In genomic region chr2:9630750-9631483, GRCh38 we compare ENCODE assay signal across 1 cellular context.
TF ChIP-seq lines count a peak whose summit lies in the region.

Gene YWHAQ (minus strand): TSS chr2:9630997. CDS start chr2:9630452, 545 bp downstream.

TF ChIP-seq in HepG2, 621 proteins besides CTCF, POLR2A, EP300 and RAD21 (continued from another document and continues in another):
- TF ChIP-seq PRMT3 (CRISPR knock-in tag; IDR thresholded peaks at IDR 0.05; ENCODE audit: borderline replicate concordance, low read depth) (peak; percentile 65; the same call in 1 of the 2 replicates), GTF3A (CRISPR knock-in tag; conservative IDR thresholded peaks at IDR 0.05) (no peak), KDM3A (CRISPR knock-in tag; IDR thresholded peaks at IDR 0.05; ENCODE audit: low read depth) (peak; percentile 85), MTERF4 (CRISPR knock-in tag; IDR thresholded peaks at IDR 0.05) (peak; percentile 74; the same call in 1 of the 2 replicates), ZNF124 (CRISPR knock-in tag; IDR thresholded peaks at IDR 0.05) (peak; percentile 56; the same call in 1 of the 2 replicates), KLF16 (CRISPR knock-in tag; IDR thresholded peaks at IDR 0.05) (peak; percentile 51 to 97; a peak in 1 of 4 replicates), MTA3 (CRISPR knock-in tag; IDR thresholded peaks at IDR 0.05) (0 out of 2 replicates have a peak, but pooled peaks have one; percentile 42), LBX2 (CRISPR knock-in tag; IDR thresholded peaks at IDR 0.05; ENCODE audit: borderline replicate concordance) (no peak), SPEN (CRISPR knock-in tag; IDR thresholded peaks at IDR 0.05; ENCODE audit: low read depth) (peak; percentile 84; the same call in 1 of the 2 replicates), FOXK1 (CRISPR knock-in tag; IDR thresholded peaks at IDR 0.05; ENCODE audit: borderline replicate concordance, low read depth) (peak; percentile 87), ZNF576 (CRISPR knock-in tag; IDR thresholded peaks at IDR 0.05) (no peak), HOXA3 (CRISPR knock-in tag; IDR thresholded peaks at IDR 0.05) (peak; percentile 58; the same call in 1 of the 2 replicates), PAF1 (CRISPR knock-in tag; IDR thresholded peaks at IDR 0.05) (no peak), ADNP (CRISPR knock-in tag; IDR thresholded peaks at IDR 0.05) (no peak), ZNF326 (CRISPR knock-in tag; IDR thresholded peaks at IDR 0.05; ENCODE audit: borderline replicate concordance) (no peak), FOXJ3 (CRISPR knock-in tag; IDR thresholded peaks at IDR 0.05; ENCODE audit: borderline replicate concordance) (no peak), SIX4 (CRISPR knock-in tag; IDR thresholded peaks at IDR 0.05) (peak; percentile 53; the same call in 1 of the 2 replicates), ZNF547 (CRISPR knock-in tag; IDR thresholded peaks at IDR 0.05) (peak; percentile 72; the same call in 1 of the 2 replicates), ZNF10 (CRISPR knock-in tag; IDR thresholded peaks at IDR 0.05; ENCODE audit: borderline replicate concordance, low read depth) (no peak), NFATC3 (CRISPR knock-in tag; IDR thresholded peaks at IDR 0.05) (peak; percentile 76; the same call in 1 of the 2 replicates), TOPORS (CRISPR knock-in tag; IDR thresholded peaks at IDR 0.05) (peak; percentile 93; the same call in 1 of the 2 replicates), KAT7 (CRISPR knock-in tag; IDR thresholded peaks at IDR 0.05; ENCODE audit: borderline replicate concordance) (no peak), YEATS2 (CRISPR knock-in tag; IDR thresholded peaks at IDR 0.05; ENCODE audit: borderline replicate concordance) (peak; percentile 96), ZNF33B (CRISPR knock-in tag; IDR thresholded peaks at IDR 0.05) (no peak), SRSF1 (optimal IDR thresholded peaks at IDR 0.05; ENCODE audit: low read depth, low read length) (no peak), PLSCR1 (CRISPR knock-in tag; IDR thresholded peaks at IDR 0.05; ENCODE audit: borderline replicate concordance) (no peak), NFYB (CRISPR knock-in tag; IDR thresholded peaks at IDR 0.05) (peak; percentile 100), BCLAF1 (IDR thresholded peaks at IDR 0.05) (no peak), RCOR2 (CRISPR knock-in tag; IDR thresholded peaks at IDR 0.05) (no peak; the same call in 1 of the 2 replicates), TBX2 (CRISPR knock-in tag; IDR thresholded peaks at IDR 0.05; ENCODE audit: borderline replicate concordance) (0 out of 2 replicates have a peak, but pooled peaks have one; percentile 72), TMF1 (CRISPR knock-in tag; IDR thresholded peaks at IDR 0.05; ENCODE audit: low read depth) (peak; percentile 84), KAT8 (CRISPR knock-in tag; IDR thresholded peaks at IDR 0.05) (peak; percentile 84), ZNF335 (CRISPR knock-in tag; IDR thresholded peaks at IDR 0.05) (no peak), ISL2 (CRISPR knock-in tag; IDR thresholded peaks at IDR 0.05) (peak; percentile 61), ZNF552 (CRISPR knock-in tag; IDR thresholded peaks at IDR 0.05; ENCODE audit: borderline replicate concordance) (no peak; the same call in 1 of the 2 replicates), ZIK1 (CRISPR knock-in tag; IDR thresholded peaks at IDR 0.05; ENCODE audit: borderline replicate concordance, low read depth) (peak; percentile 35), NR2F6 (IDR thresholded peaks at IDR 0.05) (no peak), NR2F6 (CRISPR knock-in tag; IDR thresholded peaks at IDR 0.05) (no peak; the same call in 1 of the 2 replicates), ZNF431 (CRISPR knock-in tag; IDR thresholded peaks at IDR 0.05; ENCODE audit: borderline replicate concordance, low read depth) (no peak), ZNF629 (CRISPR knock-in tag; conservative IDR thresholded peaks at IDR 0.05) (no peak), ZSCAN29 (CRISPR knock-in tag; conservative IDR thresholded peaks at IDR 0.05) (peak; percentile 64; the same call in 1 of the 2 replicates), ZMAT3 (CRISPR knock-in tag; conservative IDR thresholded peaks at IDR 0.05) (0 out of 2 replicates have a peak, but pooled peaks have one; percentile 64), ZNF737 (CRISPR knock-in tag; IDR thresholded peaks at IDR 0.05; ENCODE audit: borderline replicate concordance) (no peak), ZNF747 (CRISPR knock-in tag; IDR thresholded peaks at IDR 0.05; ENCODE audit: borderline replicate concordance) (peak; percentile 95), ZNF225 (CRISPR knock-in tag; IDR thresholded peaks at IDR 0.05) (peak; percentile 73), ZNF550 (CRISPR knock-in tag; IDR thresholded peaks at IDR 0.05; ENCODE audit: borderline replicate concordance) (peak; percentile 96), ZNF260 (CRISPR knock-in tag; IDR thresholded peaks at IDR 0.05; ENCODE audit: borderline replicate concordance, low read depth) (no peak), ZNF878 (CRISPR knock-in tag; IDR thresholded peaks at IDR 0.05) (no peak), PCBP2 (optimal IDR thresholded peaks at IDR 0.05; ENCODE audit: low read depth, low read length, poor library complexity, severe bottlenecking) (no peak), ZBTB10 (CRISPR knock-in tag; IDR thresholded peaks at IDR 0.05; ENCODE audit: borderline replicate concordance) (0 out of 2 replicates have a peak, but pooled peaks have one; percentile 78), ZBTB38 (CRISPR knock-in tag; IDR thresholded peaks at IDR 0.05) (0 out of 2 replicates have a peak, but pooled peaks have one; percentile 16), PTBP1 (IDR thresholded peaks at IDR 0.05; ENCODE audit: low read depth, low read length, poor library complexity, severe bottlenecking) (no peak), ZNF484 (CRISPR knock-in tag; IDR thresholded peaks at IDR 0.05; ENCODE audit: borderline replicate concordance, low read depth) (no peak), ESRRA (CRISPR knock-in tag; IDR thresholded peaks at IDR 0.05; ENCODE audit: low read depth) (peak; percentile 66), ZNF883 (CRISPR knock-in tag; IDR thresholded peaks at IDR 0.05; ENCODE audit: not compliant biosample characterization) (peak; percentile 85), POLR2AphosphoS2 (IDR thresholded peaks at IDR 0.05; ENCODE audit: low read depth, low read length) (0 out of 2 replicates have a peak, but pooled peaks have one; percentile 45), DNMT1 (CRISPR knock-in tag; IDR thresholded peaks at IDR 0.05) (peak; percentile 24; the same call in 1 of the 2 replicates), ZNF136 (CRISPR knock-in tag; IDR thresholded peaks at IDR 0.05; ENCODE audit: low read depth) (0 out of 2 replicates have a peak, but pooled peaks have one; percentile 57), GABPA (IDR thresholded peaks at IDR 0.05; ENCODE audit: low read depth, low read length) (no peak), GABPA (CRISPR knock-in tag; IDR thresholded peaks at IDR 0.05; ENCODE audit: low read depth) (peak; percentile 9; the same call in 1 of the 2 replicates), SRF (IDR thresholded peaks at IDR 0.05; ENCODE audit: low read depth, low read length) (no peak), ZBED4 (CRISPR knock-in tag; IDR thresholded peaks at IDR 0.05; ENCODE audit: borderline replicate concordance) (0 out of 2 replicates have a peak, but pooled peaks have one; percentile 25), MXD4 (CRISPR knock-in tag; IDR thresholded peaks at IDR 0.05) (peak; percentile 70), E2F1 (CRISPR knock-in tag; IDR thresholded peaks at IDR 0.05) (peak; percentile 97), ERF (CRISPR knock-in tag; IDR thresholded peaks at IDR 0.05) (peak; percentile 60; the same call in 1 of the 2 replicates)
